Comparison of ENCODE assay signal across 8 cellular contexts in genomic region chr12:125065753-125066570, GRCh38. TPM values are rescaled to one million over a fixed set of nuclear protein-coding genes. Genes with fewer than 3 reads are reported as not detected.
DNase-seq lines count a peak whose midpoint lies in the region; ATAC-seq and TF ChIP-seq lines count a peak whose summit lies in the region.

No MANE protein-coding gene starts in this region.

- ATAC-seq in esophagus mucosa (peak; percentile 22), HG02678 (IDR thresholded peaks at IDR 0.05; ENCODE audit: unreplicated experiment) (no peak)

- H3K9ac ChIP-seq in OCI-LY3 (ENCODE audit: low read length) = peak overlapping the region; percentile 79
- peak overlapping the region; percentile 8 for H3K9ac ChIP-seq in trophoblast cell (ENCODE audit: low read length)

- WGBS in trophoblast cell (ENCODE audit: extremely low coverage, insufficient coverage, insufficient read length) = no CpG with 5 or more reads among the region's 23 CpGs

- H3K4ac ChIP-seq in trophoblast cell (ENCODE audit: low read depth, low read length) = peak overlapping the region; percentile 22

- no peaks in the 10 kb centered on the region for H3K36me3 ChIP-seq in OCI-LY3 (replicated peaks; ENCODE audit: low read depth, low read length)
- no peaks in the 10 kb centered on the region for H3K36me3 ChIP-seq in trophoblast cell (ENCODE audit: control insufficient read depth in 1 of 2, insufficient read depth in 2 of 2, low read length in 2 of 2)

- H3K79me1 ChIP-seq in trophoblast cell (ENCODE audit: low read length) = peaks cover 5% of the 10 kb centered on the region

- H3K4me1 ChIP-seq in OCI-LY3 (ENCODE audit: low read length) = peaks cover 8% of the 10 kb centered on the region
- peaks cover 4 to 11% of the 10 kb centered on the region in 2 experiments for H3K4me1 ChIP-seq in trophoblast cell (ENCODE audit: control insufficient read depth in 1 of 2, insufficient read depth in 2 of 2, low read length in 2 of 2)

- H3K18ac ChIP-seq in trophoblast cell (ENCODE audit: low read length) = peak overlapping the region; percentile 31

- H2AK5ac ChIP-seq in trophoblast cell (ENCODE audit: low read length) = peak overlapping the region; percentile 31

- peak overlapping the region; percentile 76 for H4K8ac ChIP-seq in trophoblast cell (ENCODE audit: low read depth, low read length)

- peak; percentile 10 for DNase-seq in activated CD4-positive, alpha-beta T cell treated with anti-CD3 and anti-CD28 coated beads for 1 hour
- no peak for DNase-seq in activated CD4-positive, alpha-beta T cell treated with anti-CD3 and anti-CD28 coated beads, Interleukin-2, amount 50 U/mL, for 4 hours
- no peak for DNase-seq in trophoblast cell
- no peak for DNase-seq in GM10266 (ENCODE audit: extremely low spot score)
- DNase-seq in activated effector memory CD4-positive, alpha-beta T cell treated with anti-CD3 and anti-CD28 coated beads, Interleukin-2, amount 50 U/mL, for 16 hours = no peak

- H3K9me3 ChIP-seq in OCI-LY3 (ENCODE audit: insufficient read depth, low read length) (0 out of 2 replicates have a peak, but pooled peaks cover 4% of the 10 kb centered on the region), trophoblast cell (ENCODE audit: insufficient read depth, low read depth, low read length) (no peaks in the 10 kb centered on the region)

- no peak overlapping the region for H2BK120ac ChIP-seq in trophoblast cell (ENCODE audit: insufficient read depth, low read length, poor library complexity)

- H3K4me2 ChIP-seq in OCI-LY3 (ENCODE audit: low read length) = peak overlapping the region; percentile 90
- peak overlapping the region; percentile 81 for H3K4me2 ChIP-seq in trophoblast cell (ENCODE audit: low read length)

- H2BK12ac ChIP-seq in trophoblast cell (ENCODE audit: low read length) = no peak overlapping the region

- H3K14ac ChIP-seq in trophoblast cell (ENCODE audit: low read length) = peak overlapping the region; percentile 16

- H2AFZ ChIP-seq in OCI-LY3 (ENCODE audit: low read depth, low read length) (0 out of 2 replicates have a peak overlapping the region, but pooled peaks have one; percentile 20), trophoblast cell (ENCODE audit: insufficient read depth, low read length, poor library complexity) (peak overlapping the region; percentile 88)

- H2BK5ac ChIP-seq in trophoblast cell (ENCODE audit: low read depth, low read length, poor library complexity) = no peak overlapping the region

- H3K4me3 ChIP-seq in OCI-LY3 (ENCODE audit: low read length) = peak overlapping the region; percentile 89
- H3K4me3 ChIP-seq in trophoblast cell (ENCODE audit: low read depth, low read length) = peak overlapping the region; percentile 87

- H3K23ac ChIP-seq in trophoblast cell (ENCODE audit: low read length) = no peak overlapping the region

- H3K27me3 ChIP-seq in OCI-LY3 (ENCODE audit: low read depth, low read length) (no peaks in the 10 kb centered on the region), trophoblast cell (ENCODE audit: insufficient read depth, low read length) (no peaks in the 10 kb centered on the region)

- peak overlapping the region; percentile 9 for H4K91ac ChIP-seq in trophoblast cell (ENCODE audit: low read depth, low read length)

- peak overlapping the region; percentile 28 for H4K12ac ChIP-seq in trophoblast cell (ENCODE audit: low read depth, low read length)

- H3K27ac ChIP-seq in OCI-LY3 (ENCODE audit: low read length) = no peak overlapping the region
- H3K27ac ChIP-seq in trophoblast cell (ENCODE audit: low read depth, low read length) = no peak overlapping the region

- TF ChIP-seq CTCF in OCI-LY3 (IDR thresholded peaks at IDR 0.05; ENCODE audit: low read depth, low read length) (no peak), GM10266 (IDR thresholded peaks at IDR 0.05; ENCODE audit: control insufficient read depth, insufficient read depth, low read depth, missing control alignments) (no peak)

- H3K79me2 ChIP-seq in OCI-LY3 (ENCODE audit: low read length) (peaks cover 3% of the 10 kb centered on the region; the same call in 1 of the 2 replicates), trophoblast cell (ENCODE audit: control insufficient read depth, insufficient read depth, low read length, poor library complexity) (peaks cover 4% of the 10 kb centered on the region)

- 0 out of 2 replicates have a peak, but pooled peaks cover 3% of the 10 kb centered on the region for H4K20me1 ChIP-seq in OCI-LY3 (ENCODE audit: insufficient read depth, low read length)

RNA-seq across cellular contexts. Expression of gene AACS, which starts 0.7 kb away (rescaled TPM):
- 51.8 TPM for total RNA-seq in esophagus mucosa
- polyA plus RNA-seq in trophoblast cell (2013) = 10.6 and 10.7 TPM in 2 replicates
